12 cellular contexts compared by ENCODE assay signal in genomic region chr10:28327494-28327886, GRCh38. TPM values are rescaled to one million over a fixed set of nuclear protein-coding genes. Genes with fewer than 3 reads are reported as not detected.
A peak's percentile ranks its signal among the peaks of the same experiment; 100 is the strongest.
DNase-seq lines count a peak whose midpoint lies in the region; TF ChIP-seq lines count a peak whose summit lies in the region.
"Had no signal": no experiment of that assay in that cellular context is flagged by ENCODE, and none has a peak within 500 bp of the region (broad histone marks: within the 10 kb centered on the region; RNA-seq: fewer than 3 reads in every experiment).

No MANE protein-coding gene starts in this region.

- H3K9ac ChIP-seq in subcutaneous abdominal adipose tissue (ENCODE audit: low read length in 5 of 5): no peak overlapping the region

- H3K36me3 ChIP-seq in brain microvascular endothelial cell (replicated peaks) (no peaks in the 10 kb centered on the region), subcutaneous abdominal adipose tissue (ENCODE audit: control insufficient read depth in 5 of 5, insufficient read depth in 5 of 5, low read length in 5 of 5) (no peaks in the 10 kb centered on the region)
- H3K36me3 ChIP-seq: ovary had no signal

- no peak overlapping the region for H3K27ac Mint-ChIP-seq in type B pancreatic cell

- TF ChIP-seq CTCF in brain microvascular endothelial cell (IDR thresholded peaks at IDR 0.05; ENCODE audit: low read depth, low read length, missing control alignments) (no peak), type B pancreatic cell (conservative IDR thresholded peaks at IDR 0.05) (no peak)

- H3K9me3 Mint-ChIP-seq in type B pancreatic cell: no peaks in the 10 kb centered on the region

- DNase-seq in HT1080 (ENCODE audit: low read depth) (peak; percentile 11), brain microvascular endothelial cell (peak; percentile 76), iris pigment epithelial cell (ENCODE audit: low read depth) (peak; percentile 54), germinal center (ENCODE audit: low spot score) (no peak), type B pancreatic cell (ENCODE audit: extremely low spot score, unreplicated experiment) (no peak)
- no peak for DNase-seq in stimulated activated CD4-positive, alpha-beta T cell treated with anti-CD3 and anti-CD28 coated beads, Interleukin-1b, Interleukin-23, amount 100 ng/mL, for 48 hours
- DNase-seq: activated CD4-positive, alpha-beta T cell treated with anti-CD3 and anti-CD28 coated beads, Interleukin-2, amount 50 U/mL, for 4 hours; kidney; NCI-H1092; SW 1271 had no signal

- H3K4me3 Mint-ChIP-seq in type B pancreatic cell: no peak overlapping the region

- no peaks in the 10 kb centered on the region for H3K27me3 Mint-ChIP-seq in type B pancreatic cell

- peaks cover 4 to 18% (median 17%) of the 10 kb centered on the region in 5 donors for H3K4me1 ChIP-seq in subcutaneous abdominal adipose tissue (ENCODE audit: control insufficient read depth in 5 of 5, insufficient read depth in 5 of 5, low read length in 5 of 5)

- H3K4me1 Mint-ChIP-seq in type B pancreatic cell (ENCODE audit: unreplicated experiment): peaks cover 16% of the 10 kb centered on the region

- H3K4me3 ChIP-seq in brain microvascular endothelial cell (ENCODE audit: low read depth, low read length): no peak overlapping the region
- H3K4me3 ChIP-seq in subcutaneous abdominal adipose tissue (ENCODE audit: low read depth in 1 of 5, low read length in 5 of 5): no peak overlapping the region
- H3K4me3 ChIP-seq: ovary had no signal

- no peaks in the 10 kb centered on the region for H3K36me3 Mint-ChIP-seq in type B pancreatic cell

- H3K27me3 ChIP-seq in brain microvascular endothelial cell (replicated peaks) (no peaks in the 10 kb centered on the region), subcutaneous abdominal adipose tissue (ENCODE audit: control insufficient read depth in 5 of 5, insufficient read depth in 4 of 5, low read length in 5 of 5) (no peaks in the 10 kb centered on the region)
- H3K27me3 ChIP-seq: ovary had no signal

- in situ Hi-C loops in brain microvascular endothelial cell (cut with HindIII; ENCODE audit: low pct_ligation_motif_present, low sequenced_read_pairs): no loop called here

- H3K27ac ChIP-seq in brain microvascular endothelial cell: peak overlapping the region; percentile 62
- peak overlapping the region; percentile 56 for H3K27ac ChIP-seq in subcutaneous abdominal adipose tissue (ENCODE audit: low read depth, low read length)

- H3K9me3 ChIP-seq in subcutaneous abdominal adipose tissue (ENCODE audit: control insufficient read depth in 5 of 5, low read length in 5 of 5): no peaks in the 10 kb centered on the region
- H3K9me3 ChIP-seq: ovary had no signal

RNA-seq across cellular contexts. Expression of gene MPP7, which starts 24.6 kb away (rescaled TPM):
- 0.20 and 0.27 TPM in 2 replicates for total RNA-seq in HT1080 (2014; rRNA removed; shearing (Covaris generic))
- polyA plus RNA-seq in HT1080 (2015; cell fraction: cytosol; rRNA removed): 0.55 and 0.92 TPM in 2 replicates
- polyA plus RNA-seq in HT1080 (2015; cell fraction: nucleus; rRNA removed): 0.28 and 0.49 TPM in 2 replicates
- 11.8 and 27.7 TPM in 2 replicates for total RNA-seq in type B pancreatic cell (ENCODE audit: low replicate concordance)

Comparison
In these comparisons a context has a peak if more than half of its experiments do, and no peak if none do; other contexts are left out.
1. DNase-seq: peak in HT1080 (single experiment), brain microvascular endothelial cell (single experiment) and iris pigment epithelial cell (single experiment); none in germinal center (single experiment), stimulated activated CD4-positive, alpha-beta T cell treated with anti-CD3 and anti-CD28 coated beads, Interleukin-1b, Interleukin-23, amount 100 ng/mL, for 48 hours (single experiment) and type B pancreatic cell (single experiment).
2. RNA of gene MPP7, which starts 24.6 kb away (total RNA-seq): 11.8 to 27.7 TPM in type B pancreatic cell; 0.20 to 0.27 TPM in HT1080; every median in the first group is over 10 times any median in the second.